Comparison of ENCODE assay signal across 28 cellular contexts in genomic region chr1:235588156-235588555, GRCh38.
"Had no signal": no experiment of that assay in that cellular context is flagged by ENCODE, and none has a peak within 500 bp of the region (broad histone marks: within the 10 kb centered on the region; RNA-seq: fewer than 3 reads in every experiment).

No MANE protein-coding gene starts in this region.

- FAIRE-seq: bronchial epithelial cell had no signal

- ATAC-seq: activated T-cell treated with anti-CD3 and anti-CD28 coated beads, Interleukin-2, amount 50 U/mL, for 4 hours; Panc1; Right ventricle myocardium inferior had no signal

- H3K27me3 ChIP-seq: adrenal gland, MG63 had no signal

- H3K4me3 ChIP-seq: adrenal gland, MG63 had no signal

- H3K9ac ChIP-seq: SK-N-SH had no signal

- H3K9me3 ChIP-seq: adrenal gland, SK-N-SH had no signal

- H3K4me1 ChIP-seq: adrenal gland had no signal

- H3K4me3 Mint-ChIP-seq: activated CD4-positive, alpha-beta memory T cell treated with anti-CD3 and anti-CD28 coated beads for 36 hours; activated CD4-positive, alpha-beta T cell treated with anti-CD3 and anti-CD28 coated beads, Interleukin-2, amount 10 ng/mL, durations not matched to agents 7 days and 5 days; activated naive CD4-positive, alpha-beta T cell treated with anti-CD3 and anti-CD28 coated beads for 36 hours; activated naive CD8-positive, alpha-beta T cell treated with anti-CD3 and anti-CD28 coated beads, Interleukin-2, amount 10 ng/mL, durations not matched to agents 7 days and 5 days; activated T-cell treated with anti-CD3 and anti-CD28 coated beads, Interleukin-2, amount 50 U/mL, for 4 hours had no signal

- H3K27ac ChIP-seq: adrenal gland, VCaP had no signal

- H3K4me2 ChIP-seq: SK-N-SH had no signal

- H3K27ac Mint-ChIP-seq: activated CD4-positive, alpha-beta memory T cell treated with anti-CD3 and anti-CD28 coated beads for 36 hours; activated naive CD4-positive, alpha-beta T cell treated with anti-CD3 and anti-CD28 coated beads for 36 hours had no signal

- H3K36me3 ChIP-seq: adrenal gland, MG63 had no signal

- H3K4me1 Mint-ChIP-seq: activated CD4-positive, alpha-beta T cell treated with anti-CD3 and anti-CD28 coated beads, Interleukin-2, amount 10 ng/mL, durations not matched to agents 7 days and 5 days; activated naive CD8-positive, alpha-beta T cell treated with anti-CD3 and anti-CD28 coated beads, Interleukin-2, amount 10 ng/mL, durations not matched to agents 7 days and 5 days had no signal

- DNase-seq: activated CD4-positive, alpha-beta memory T cell treated with anti-CD3 and anti-CD28 coated beads for 36 hours; activated CD4-positive, alpha-beta T cell treated with anti-CD3 and anti-CD28 coated beads, Interleukin-2, amount 10 ng/mL, durations not matched to agents 7 days and 5 days; activated CD4-positive, CD25-positive, alpha-beta regulatory T cell; activated CD8-positive, alpha-beta memory T cell treated with anti-CD3 and anti-CD28 coated beads for 24 hours; activated gamma-delta T cell; activated naive CD4-positive, alpha-beta T cell treated with anti-CD3 and anti-CD28 coated beads for 36 hours; activated naive CD8-positive, alpha-beta T cell treated with anti-CD3 and anti-CD28 coated beads, Interleukin-2, amount 10 ng/mL, durations not matched to agents 7 days and 5 days; activated T-cell treated with anti-CD3 and anti-CD28 coated beads, Interleukin-2, amount 50 U/mL, for 4 hours; adrenal gland; central memory CD4-positive, alpha-beta T cell; MV-4-11; NCI-H1092 treated with DMSO at 0.1 percent for 48 hours; NCI-H1417 treated with DMSO at 0.1 percent for 48 hours; NCI-H1694; NCI-H2029; NCI-H2107; NCI-H2171 treated with DMSO at 0.1 percent for 48 hours; NCI-H226; NCI-H526 treated with DMSO at 0.1 percent for 48 hours; NK-92 treated with Interleukin-12 subunit alpha and Interleukin-12 subunit beta, amount 100 ng/mL, for 24 hours; RPMI8226; SK-N-SH; T-helper 1 cell had no signal
